Comparison of ENCODE assay signal across 8 cellular contexts in the genomic region with DNA sequence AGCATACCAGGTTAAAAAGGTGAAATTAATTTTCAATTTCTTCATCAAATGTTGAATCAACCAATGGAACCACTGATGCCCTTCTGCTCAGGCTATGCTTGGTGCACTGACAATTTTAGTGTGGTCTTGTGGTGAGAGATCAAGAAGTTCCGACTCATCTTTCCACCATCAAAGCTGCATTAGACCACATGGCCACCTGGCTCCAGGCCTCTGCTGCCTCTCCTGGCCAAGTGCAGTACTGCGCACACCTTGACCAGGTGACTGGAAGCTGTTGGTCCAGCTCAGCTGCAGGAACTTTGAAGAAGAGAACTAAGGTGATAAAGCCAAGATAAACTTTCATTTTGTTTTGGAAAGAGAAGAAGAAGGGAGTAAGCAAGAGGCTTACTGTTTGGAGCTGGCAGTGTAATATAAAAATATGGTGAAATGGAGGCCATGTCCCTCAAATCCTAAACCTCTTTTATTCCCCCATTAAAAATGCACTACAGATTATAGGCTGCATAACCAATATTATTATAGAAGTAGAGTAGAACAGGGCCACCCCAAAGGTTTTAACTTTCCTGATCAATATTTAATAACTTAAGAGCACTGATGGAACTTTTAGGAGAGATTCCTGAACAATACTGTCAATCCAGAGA.
A peak's percentile ranks its signal among the peaks of the same experiment; 100 is the strongest.
DNase-seq lines count a peak whose midpoint lies in the region; ATAC-seq and TF ChIP-seq lines count a peak whose summit lies in the region.

No MANE protein-coding gene starts in this region.

- DNase-seq in DMS53 (lab: John Stamatoyannopoulos, UW) (peak; percentile 73), SW480 (ENCODE audit: low spot score) (peak; percentile 20), epithelial cell of esophagus (ENCODE audit: low read depth) (peak; percentile 57), NCI-H446 (lab: John Stamatoyannopoulos, UW) (no peak), superior temporal gyrus (ENCODE audit: extremely low spot score) (no peak)
- DNase-seq in stimulated activated CD4-positive, alpha-beta T cell treated with anti-CD3 and anti-CD28 coated beads, Interleukin-4, amount 100 ng/mL, for 1 hour = peak; percentile 28

- no peak overlapping the region for H3K4me3 ChIP-seq in epithelial cell of esophagus (ENCODE audit: low read length)

- peak; percentile 99 for TF ChIP-seq CTCF in epithelial cell of esophagus (IDR thresholded peaks at IDR 0.05; ENCODE audit: insufficient read depth, low read depth, low read length, missing control alignments)

- ATAC-seq in GM19035 (IDR thresholded peaks at IDR 0.05; ENCODE audit: unreplicated experiment) (peak; percentile 95), HG03064 (IDR thresholded peaks at IDR 0.05; ENCODE audit: low read depth, unreplicated experiment) (peak; percentile 89)

Comparison
In these comparisons a context has a peak if more than half of its experiments do, and no peak if none do; other contexts are left out.
1. DNase-seq: peak in DMS53 (single experiment), SW480 (single experiment), epithelial cell of esophagus (single experiment) and stimulated activated CD4-positive, alpha-beta T cell treated with anti-CD3 and anti-CD28 coated beads, Interleukin-4, amount 100 ng/mL, for 1 hour (single experiment); none in NCI-H446 (0 of 2) and superior temporal gyrus (single experiment).